Comparison of ENCODE assay signal across 29 cellular contexts in the genomic region with DNA sequence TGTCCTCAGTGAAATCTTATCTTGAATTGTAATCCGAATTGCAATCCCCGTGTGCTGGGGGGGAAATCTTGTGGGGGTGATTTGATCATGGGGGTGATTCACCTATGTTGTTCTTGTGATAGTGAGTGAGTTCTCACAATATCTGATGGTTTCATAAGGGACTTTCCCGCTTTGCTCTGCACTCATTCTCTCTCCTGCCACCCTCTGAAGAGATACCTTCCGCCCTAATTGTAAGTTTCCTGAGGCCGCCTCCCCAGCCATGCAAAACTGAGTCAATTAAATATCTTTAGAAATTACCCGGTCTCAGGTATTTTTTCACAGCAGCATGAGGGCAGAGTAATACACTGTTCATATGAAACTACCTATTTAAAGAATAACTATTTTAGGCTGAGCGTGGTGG.
"Had no signal": no experiment of that assay in that cellular context is flagged by ENCODE, and none has a peak within 500 bp of the region (broad histone marks: within the 10 kb centered on the region; RNA-seq: fewer than 3 reads in every experiment).

No MANE protein-coding gene starts in this region.

- H3K4me1 Mint-ChIP-seq: T-cell had no signal

- H3K27ac Mint-ChIP-seq: T-cell had no signal

- H3K36me3 ChIP-seq: MG63, SJCRH30 had no signal

- H3K4me1 ChIP-seq: SJCRH30 had no signal

- H3K27me3 Mint-ChIP-seq: T-cell had no signal

- H3K27me3 ChIP-seq: MG63, SJCRH30 had no signal

- H3K27ac ChIP-seq: PC-9, SJCRH30, SK-N-MC had no signal

- H3K4me3 ChIP-seq: MG63, PC-9, SJCRH30, SK-N-MC had no signal

- H3K4me3 Mint-ChIP-seq: T-cell had no signal

- H3K36me3 Mint-ChIP-seq: T-cell had no signal

- DNase-seq: Kasumi-1, MG63, MV-4-11, NCI-H1092, NCI-H1105, NCI-H1417 treated with DMSO at 0.1 percent for 48 hours, NCI-H1436 treated with DMSO at 0.1 percent for 48 hours, NCI-H1694 treated with DMSO at 0.1 percent for 48 hours, NCI-H187 treated with DMSO at 0.1 percent for 48 hours, NCI-H2029, NCI-H2081, NCI-H2171 treated with DMSO at 0.1 percent for 48 hours, NCI-H2227 treated with DMSO at 0.1 percent for 48 hours, NCI-H446 treated with DMSO at 0.1 percent for 48 hours, NCI-H510A, NCI-H524, NCI-H526, NCI-H69, NCI-H748 treated with DMSO at 0.1 percent for 48 hours, NCI-H82, RPMI8226, SHP77, SIG-M5, SJCRH30, T-cell had no signal

- H3K4me2 ChIP-seq: PC-9 had no signal

- H2AFZ ChIP-seq: PC-9 had no signal

- ATAC-seq: Panc1, SK-N-SH treated with all-trans-retinoic acid at 6 μM for 48 hours, T-cell had no signal

- H3K9me3 ChIP-seq: MG63, SJCRH30 had no signal
